13 cellular contexts compared by ENCODE assay signal in genomic region chr1:230085178-230085515, GRCh38. TPM values are rescaled to one million over a fixed set of nuclear protein-coding genes. Genes with fewer than 3 reads are reported as not detected.
DNase-seq lines count a peak whose midpoint lies in the region; ATAC-seq and TF ChIP-seq lines count a peak whose summit lies in the region.
"Had no signal": no experiment of that assay in that cellular context is flagged by ENCODE, and none has a peak within 500 bp of the region (broad histone marks: within the 10 kb centered on the region; RNA-seq: fewer than 3 reads in every experiment).

No MANE protein-coding gene starts in this region.

- H3K4me3 Mint-ChIP-seq in activated naive CD4-positive, alpha-beta T cell treated with anti-CD3 and anti-CD28 coated beads, Interleukin-2, amount 50 U/mL, for 24 hours = no peak overlapping the region
- no peak overlapping the region for H3K4me3 Mint-ChIP-seq in activated naive CD4-positive, alpha-beta T cell treated with anti-CD3 and anti-CD28 coated beads, Interleukin-2, amount 10 ng/mL, durations not matched to agents 7 days and 5 days
- H3K4me3 Mint-ChIP-seq in type B pancreatic cell = peak overlapping the region; percentile 3
- H3K4me3 Mint-ChIP-seq: WTC11 had no signal

- H3K4me1 ChIP-seq in adipocyte (ENCODE audit: control insufficient read depth, insufficient read depth, low read length) (peaks cover 73% of the 10 kb centered on the region), lung (ENCODE audit: control insufficient read depth in 2 of 2, insufficient read depth in 2 of 2, low read length in 2 of 2) (peaks cover 3 to 22% of the 10 kb centered on the region in 2 donors)

- peaks cover 80% of the 10 kb centered on the region for H3K4me1 Mint-ChIP-seq in activated naive CD4-positive, alpha-beta T cell treated with anti-CD3 and anti-CD28 coated beads, Interleukin-2, amount 50 U/mL, for 24 hours
- H3K4me1 Mint-ChIP-seq in activated naive CD4-positive, alpha-beta T cell treated with anti-CD3 and anti-CD28 coated beads, Interleukin-2, amount 10 ng/mL, durations not matched to agents 7 days and 5 days = peaks cover 33% of the 10 kb centered on the region
- peaks cover 50% of the 10 kb centered on the region for H3K4me1 Mint-ChIP-seq in type B pancreatic cell (ENCODE audit: unreplicated experiment)

- peak overlapping the region; percentile 40 for H3K9ac ChIP-seq in adipocyte (ENCODE audit: low read length)

- H3K9me3 Mint-ChIP-seq in activated naive CD4-positive, alpha-beta T cell treated with anti-CD3 and anti-CD28 coated beads, Interleukin-2, amount 50 U/mL, for 24 hours = peaks cover 6% of the 10 kb centered on the region
- H3K9me3 Mint-ChIP-seq in activated naive CD4-positive, alpha-beta T cell treated with anti-CD3 and anti-CD28 coated beads, Interleukin-2, amount 10 ng/mL, durations not matched to agents 7 days and 5 days = peaks cover 16% of the 10 kb centered on the region
- H3K9me3 Mint-ChIP-seq in type B pancreatic cell = no peaks in the 10 kb centered on the region

- peaks cover 11% of the 10 kb centered on the region for H3K36me3 Mint-ChIP-seq in activated naive CD4-positive, alpha-beta T cell treated with anti-CD3 and anti-CD28 coated beads, Interleukin-2, amount 50 U/mL, for 24 hours
- peaks cover 13% of the 10 kb centered on the region for H3K36me3 Mint-ChIP-seq in activated naive CD4-positive, alpha-beta T cell treated with anti-CD3 and anti-CD28 coated beads, Interleukin-2, amount 10 ng/mL, durations not matched to agents 7 days and 5 days
- peaks cover 14% of the 10 kb centered on the region for H3K36me3 Mint-ChIP-seq in type B pancreatic cell

- TF ChIP-seq CTCF in lung (IDR thresholded peaks at IDR 0.05; ENCODE audit: control extremely low read depth, extremely low read depth) = no peak
- TF ChIP-seq CTCF in type B pancreatic cell (conservative IDR thresholded peaks at IDR 0.05) = no peak

- H3K9me3 ChIP-seq in adipocyte (ENCODE audit: control insufficient read depth, low read length) = no peaks in the 10 kb centered on the region
- H3K9me3 ChIP-seq in lung (ENCODE audit: control insufficient read depth in 2 of 2, insufficient read depth in 1 of 2, low read length in 1 of 2) = no peaks in the 10 kb centered on the region
- H3K9me3 ChIP-seq: transverse colon had no signal

- WGBS in lung, 2 donors = 88 to 90% methylated on average over 5 of the region's 5 CpGs

- ATAC-seq in lung (ENCODE audit: insufficient read depth, low FRiP score) (no peak), GM18868 (IDR thresholded peaks at IDR 0.05; ENCODE audit: unreplicated experiment) (no peak)
- ATAC-seq: WTC11 had no signal

- DNase-seq in activated naive CD4-positive, alpha-beta T cell treated with anti-CD3 and anti-CD28 coated beads, Interleukin-2, amount 10 ng/mL, durations not matched to agents 7 days and 5 days = no peak
- DNase-seq in adipocyte (ENCODE audit: low read depth) (no peak), lung (ENCODE audit: low spot score) (peak; percentile 14), type B pancreatic cell (ENCODE audit: extremely low spot score, unreplicated experiment) (no peak), NCI-H82 (lab: John Stamatoyannopoulos, UW) (no peak), GOT3 (lab: John Stamatoyannopoulos, UW) (no peak)
- DNase-seq: NCI-H187 treated with DMSO at 0.1 percent for 48 hours, NCI-H774, retina had no signal

- no peaks in the 10 kb centered on the region for H3K27me3 ChIP-seq in adipocyte (replicated peaks; ENCODE audit: control insufficient read depth, insufficient read depth, low read length)
- H3K27me3 ChIP-seq in lung (ENCODE audit: control insufficient read depth, insufficient read depth) = no peaks in the 10 kb centered on the region
- H3K27me3 ChIP-seq: transverse colon had no signal

- H3K27ac Mint-ChIP-seq in activated naive CD4-positive, alpha-beta T cell treated with anti-CD3 and anti-CD28 coated beads, Interleukin-2, amount 50 U/mL, for 24 hours = peak overlapping the region; percentile 91
- H3K27ac Mint-ChIP-seq in activated naive CD4-positive, alpha-beta T cell treated with anti-CD3 and anti-CD28 coated beads, Interleukin-2, amount 10 ng/mL, durations not matched to agents 7 days and 5 days = no peak overlapping the region
- peak overlapping the region; percentile 74 for H3K27ac Mint-ChIP-seq in type B pancreatic cell

- CTCF ChIA-PET in activated naive CD4-positive, alpha-beta T cell treated with anti-CD3 and anti-CD28 coated beads, Interleukin-2, amount 10 ng/mL, durations not matched to agents 7 days and 5 days (lab: Charles Lee) = interaction anchor here (0.6 to 1.2 kb wide), 3 partner anchors 11 to 81 kb away, joined by 3 read pairs; no protein-coding TSS in a partner anchor

- H3K4me3 ChIP-seq in adipocyte (ENCODE audit: low read length) (peak overlapping the region; percentile 2), lung (no peak overlapping the region)
- H3K4me3 ChIP-seq: transverse colon had no signal

- H3K36me3 ChIP-seq in adipocyte (ENCODE audit: control insufficient read depth, insufficient read depth, low read length, severe bottlenecking) (peaks cover 7% of the 10 kb centered on the region), lung (ENCODE audit: control insufficient read depth in 2 of 2, insufficient read depth in 2 of 2, low read length in 2 of 2) (no peaks in the 10 kb centered on the region)
- H3K36me3 ChIP-seq: transverse colon had no signal

- peak overlapping the region in 1 of 2 donors; percentile 29 for H3K27ac ChIP-seq in lung (ENCODE audit: low read depth in 1 of 2, low read length in 1 of 2)

- no peaks in the 10 kb centered on the region for H3K27me3 Mint-ChIP-seq in activated naive CD4-positive, alpha-beta T cell treated with anti-CD3 and anti-CD28 coated beads, Interleukin-2, amount 50 U/mL, for 24 hours
- H3K27me3 Mint-ChIP-seq in activated naive CD4-positive, alpha-beta T cell treated with anti-CD3 and anti-CD28 coated beads, Interleukin-2, amount 10 ng/mL, durations not matched to agents 7 days and 5 days = no peaks in the 10 kb centered on the region
- peaks cover 5% of the 10 kb centered on the region for H3K27me3 Mint-ChIP-seq in type B pancreatic cell

RNA-seq across cellular contexts. Expression of gene GALNT2, which starts 18.1 kb away (rescaled TPM):
- total RNA-seq in lung = 100 to 1,000 TPM in 1 of 2 donors, 10 to 100 TPM in 1; 37.2 to 101 TPM
- polyA plus RNA-seq in lung = 10 to 100 TPM; 23.1 to 80.6 TPM
- 39.9 and 66.3 TPM in 2 replicates for total RNA-seq in type B pancreatic cell (ENCODE audit: low replicate concordance)
